Comparison of ENCODE assay signal across 1 cellular context in genomic region chr5:36272136-36272665, GRCh38.
TF ChIP-seq lines count a peak whose summit lies in the region.

No MANE protein-coding gene starts in this region.

TF ChIP-seq in HepG2, 621 proteins besides CTCF, POLR2A, EP300 and RAD21 (continued from another document):
- TF ChIP-seq, protein P1, sequence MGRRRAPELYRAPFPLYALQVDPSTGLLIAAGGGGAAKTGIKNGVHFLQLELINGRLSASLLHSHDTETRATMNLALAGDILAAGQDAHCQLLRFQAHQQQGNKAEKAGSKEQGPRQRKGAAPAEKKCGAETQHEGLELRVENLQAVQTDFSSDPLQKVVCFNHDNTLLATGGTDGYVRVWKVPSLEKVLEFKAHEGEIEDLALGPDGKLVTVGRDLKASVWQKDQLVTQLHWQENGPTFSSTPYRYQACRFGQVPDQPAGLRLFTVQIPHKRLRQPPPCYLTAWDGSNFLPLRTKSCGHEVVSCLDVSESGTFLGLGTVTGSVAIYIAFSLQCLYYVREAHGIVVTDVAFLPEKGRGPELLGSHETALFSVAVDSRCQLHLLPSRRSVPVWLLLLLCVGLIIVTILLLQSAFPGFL (CRISPR knock-in tag; IDR thresholded peaks at IDR 0.05), result no peak
- TF ChIP-seq POLR2AphosphoS2 (IDR thresholded peaks at IDR 0.05; ENCODE audit: low read depth, low read length) (no peak), NONO (IDR thresholded peaks at IDR 0.05) (no peak), NONO (CRISPR knock-in tag; conservative IDR thresholded peaks at IDR 0.05) (no peak), RNF2 (conservative IDR thresholded peaks at IDR 0.05; ENCODE audit: low read depth) (no peak), ZNF446 (CRISPR knock-in tag; IDR thresholded peaks at IDR 0.05) (no peak), SP5 (CRISPR knock-in tag; IDR thresholded peaks at IDR 0.05; ENCODE audit: borderline replicate concordance, low read depth) (no peak), PHF5A (CRISPR knock-in tag; IDR thresholded peaks at IDR 0.05; ENCODE audit: low read depth, unreplicated experiment) (no peak), NFATC3 (CRISPR knock-in tag; IDR thresholded peaks at IDR 0.05) (no peak), ZNF33A (CRISPR knock-in tag; IDR thresholded peaks at IDR 0.05; ENCODE audit: borderline replicate concordance) (no peak), ZNF317 (CRISPR knock-in tag; IDR thresholded peaks at IDR 0.05) (no peak), MEF2D (CRISPR knock-in tag; IDR thresholded peaks at IDR 0.05) (no peak), PAF1 (CRISPR knock-in tag; IDR thresholded peaks at IDR 0.05) (no peak), NR2F6 (IDR thresholded peaks at IDR 0.05) (no peak), NR2F6 (CRISPR knock-in tag; IDR thresholded peaks at IDR 0.05) (no peak), ZNF792 (CRISPR knock-in tag; IDR thresholded peaks at IDR 0.05) (no peak)
- TF ChIP-seq, protein P2, sequence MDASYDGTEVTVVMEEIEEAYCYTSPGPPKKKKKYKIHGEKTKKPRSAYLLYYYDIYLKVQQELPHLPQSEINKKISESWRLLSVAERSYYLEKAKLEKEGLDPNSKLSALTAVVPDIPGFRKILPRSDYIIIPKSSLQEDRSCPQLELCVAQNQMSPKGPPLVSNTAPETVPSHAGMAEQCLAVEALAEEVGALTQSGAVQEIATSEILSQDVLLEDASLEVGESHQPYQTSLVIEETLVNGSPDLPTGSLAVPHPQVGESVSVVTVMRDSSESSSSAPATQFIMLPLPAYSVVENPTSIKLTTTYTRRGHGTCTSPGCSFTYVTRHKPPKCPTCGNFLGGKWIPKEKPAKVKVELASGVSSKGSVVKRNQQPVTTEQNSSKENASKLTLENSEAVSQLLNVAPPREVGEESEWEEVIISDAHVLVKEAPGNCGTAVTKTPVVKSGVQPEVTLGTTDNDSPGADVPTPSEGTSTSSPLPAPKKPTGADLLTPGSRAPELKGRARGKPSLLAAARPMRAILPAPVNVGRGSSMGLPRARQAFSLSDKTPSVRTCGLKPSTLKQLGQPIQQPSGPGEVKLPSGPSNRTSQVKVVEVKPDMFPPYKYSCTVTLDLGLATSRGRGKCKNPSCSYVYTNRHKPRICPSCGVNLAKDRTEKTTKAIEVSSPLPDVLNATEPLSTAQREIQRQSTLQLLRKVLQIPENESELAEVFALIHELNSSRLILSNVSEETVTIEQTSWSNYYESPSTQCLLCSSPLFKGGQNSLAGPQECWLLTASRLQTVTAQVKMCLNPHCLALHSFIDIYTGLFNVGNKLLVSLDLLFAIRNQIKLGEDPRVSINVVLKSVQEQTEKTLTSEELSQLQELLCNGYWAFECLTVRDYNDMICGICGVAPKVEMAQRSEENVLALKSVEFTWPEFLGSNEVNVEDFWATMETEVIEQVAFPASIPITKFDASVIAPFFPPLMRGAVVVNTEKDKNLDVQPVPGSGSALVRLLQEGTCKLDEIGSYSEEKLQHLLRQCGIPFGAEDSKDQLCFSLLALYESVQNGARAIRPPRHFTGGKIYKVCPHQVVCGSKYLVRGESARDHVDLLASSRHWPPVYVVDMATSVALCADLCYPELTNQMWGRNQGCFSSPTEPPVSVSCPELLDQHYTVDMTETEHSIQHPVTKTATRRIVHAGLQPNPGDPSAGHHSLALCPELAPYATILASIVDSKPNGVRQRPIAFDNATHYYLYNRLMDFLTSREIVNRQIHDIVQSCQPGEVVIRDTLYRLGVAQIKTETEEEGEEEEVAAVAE (CRISPR knock-in tag; IDR thresholded peaks at IDR 0.05; ENCODE audit: borderline replicate concordance), result no peak
TF ChIP-seq in HepG2: peak in this region for 0.
